25 cellular contexts compared by ENCODE assay signal in the genomic region with DNA sequence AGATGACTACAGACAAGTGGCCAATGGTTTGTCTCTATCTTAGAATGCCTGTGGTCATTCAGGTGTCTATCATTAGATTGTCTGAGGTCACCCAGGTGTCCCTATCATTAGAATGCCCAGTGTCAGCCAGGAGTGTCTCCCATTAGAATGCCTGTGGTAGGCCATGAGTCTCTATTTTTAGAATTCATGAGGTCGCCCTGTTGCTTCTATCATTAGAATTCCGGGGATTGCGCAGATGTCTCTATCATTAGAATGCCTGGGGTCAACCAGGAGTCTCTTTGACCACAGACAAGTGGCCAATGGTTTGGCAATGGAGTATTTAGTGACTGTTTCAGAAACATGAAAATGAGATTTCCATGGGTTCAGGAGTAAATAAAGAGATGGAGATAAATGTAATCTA. TPM values are rescaled to one million over a fixed set of nuclear protein-coding genes. Genes with fewer than 3 reads are reported as not detected.
DNase-seq lines count a peak whose midpoint lies in the region; ATAC-seq and TF ChIP-seq lines count a peak whose summit lies in the region.
"Had no signal": no experiment of that assay in that cellular context is flagged by ENCODE, and none has a peak within 500 bp of the region (broad histone marks: within the 10 kb centered on the region; RNA-seq: fewer than 3 reads in every experiment).

No MANE protein-coding gene starts in this region.

- H3K27ac Mint-ChIP-seq in GM23338: no peak overlapping the region
- H3K27ac Mint-ChIP-seq: activated CD4-positive, alpha-beta T cell treated with anti-CD3 and anti-CD28 coated beads for 36 hours; stimulated activated effector memory CD8-positive, alpha-beta T cell treated with anti-CD3 and anti-CD28 coated beads, Interleukin-12 subunit alpha, Interleukin-12 subunit beta, amount 100 ng/mL, for 72 hours had no signal

- H4K20me1 ChIP-seq in GM23338 (replicated peaks; ENCODE audit: insufficient read depth): no peaks in the 10 kb centered on the region

- H3K9me2 ChIP-seq in GM23338 (ENCODE audit: insufficient read depth): no peaks in the 10 kb centered on the region

- no peaks in the 10 kb centered on the region for H3F3A ChIP-seq in GM23338 (replicated peaks; ENCODE audit: low read depth)

- H3K36me3 ChIP-seq in ascending aorta (no peaks in the 10 kb centered on the region), GM23338 (ENCODE audit: insufficient read depth) (no peaks in the 10 kb centered on the region)

- H3K27ac ChIP-seq in ascending aorta (no peak overlapping the region), GM23338 (ENCODE audit: low read depth) (no peak overlapping the region)
- H3K27ac ChIP-seq: C4-2B, SK-N-MC had no signal

- no peaks in the 10 kb centered on the region for H3K9me3 ChIP-seq in ascending aorta

- H3K4me3 ChIP-seq in fibroblast of mammary gland (ENCODE audit: control insufficient read depth, low read depth, low read length) (no peak overlapping the region), ascending aorta (no peak overlapping the region), GM23338 (no peak overlapping the region)
- H3K4me3 ChIP-seq: SK-N-MC had no signal

- no peaks in the 10 kb centered on the region for H3K79me2 ChIP-seq in GM23338 (replicated peaks; ENCODE audit: insufficient read depth)

- no peaks in the 10 kb centered on the region for H3K9me3 Mint-ChIP-seq in GM23338
- H3K9me3 Mint-ChIP-seq: stimulated activated effector memory CD8-positive, alpha-beta T cell treated with anti-CD3 and anti-CD28 coated beads, Interleukin-12 subunit alpha, Interleukin-12 subunit beta, amount 100 ng/mL, for 72 hours had no signal

- no peak overlapping the region for H2AFZ ChIP-seq in GM23338

- no peaks in the 10 kb centered on the region for H3K4me1 Mint-ChIP-seq in GM23338
- H3K4me1 Mint-ChIP-seq: activated CD4-positive, alpha-beta T cell treated with anti-CD3 and anti-CD28 coated beads for 36 hours; naive B cell; stimulated activated effector memory CD8-positive, alpha-beta T cell treated with anti-CD3 and anti-CD28 coated beads, Interleukin-12 subunit alpha, Interleukin-12 subunit beta, amount 100 ng/mL, for 72 hours had no signal

- intact Hi-C loops in ascending aorta (cut with DNase I): no loop called here

- no peak for TF ChIP-seq CTCF in fibroblast of mammary gland (conservative IDR thresholded peaks at IDR 0.05; ENCODE audit: control insufficient read depth, insufficient read depth, low read depth, low read length)
- no peak for TF ChIP-seq CTCF in ascending aorta (IDR thresholded peaks at IDR 0.05)
- TF ChIP-seq CTCF in GM23338 (conservative IDR thresholded peaks at IDR 0.05; ENCODE audit: low read depth in 2 of 2): no peak

- H3K27me3 ChIP-seq in ascending aorta (no peaks in the 10 kb centered on the region), GM23338 (ENCODE audit: insufficient read depth) (no peaks in the 10 kb centered on the region)

- H3K4me2 ChIP-seq in GM23338: no peak overlapping the region

- no peaks in the 10 kb centered on the region for H3K27me3 Mint-ChIP-seq in GM23338 (ENCODE audit: insufficient read depth, low read depth, poor library complexity)

- no peak for ATAC-seq in GM23338
- ATAC-seq: activated CD4-positive, alpha-beta T cell treated with anti-CD3 and anti-CD28 coated beads for 36 hours; esophagus mucosa; stimulated activated effector memory CD8-positive, alpha-beta T cell treated with anti-CD3 and anti-CD28 coated beads, Interleukin-12 subunit alpha, Interleukin-12 subunit beta, amount 100 ng/mL, for 72 hours had no signal

- no peaks in the 10 kb centered on the region for H3K36me3 Mint-ChIP-seq in GM23338 (ENCODE audit: low read depth)
- H3K36me3 Mint-ChIP-seq: stimulated activated effector memory CD8-positive, alpha-beta T cell treated with anti-CD3 and anti-CD28 coated beads, Interleukin-12 subunit alpha, Interleukin-12 subunit beta, amount 100 ng/mL, for 72 hours had no signal

- DNase-seq in EH (ENCODE audit: low read depth) (peak; percentile 93), NCI-H226 (peak; percentile 40), fibroblast of mammary gland (ENCODE audit: low read depth) (peak; percentile 31), myocyte (ENCODE audit: low read depth) (peak; percentile 96), DMS153 treated with DMSO at 0.1 percent for 48 hours (lab: John Stamatoyannopoulos, UW; ENCODE audit: unreplicated experiment) (no peak), ascending aorta (ENCODE audit: low spot score in 2 of 2) (no peak), GM23338 (ENCODE audit: low spot score) (no peak), SIG-M5 treated with dmso at 0.1 percent for 504 hours (lab: John Stamatoyannopoulos, UW; ENCODE audit: unreplicated experiment) (no peak)
- DNase-seq: activated CD4-positive, alpha-beta T cell treated with anti-CD3 and anti-CD28 coated beads for 36 hours; Calu3; cortex of kidney; KBM-7; mesendoderm; naive B cell; NCI-H1694 treated with DMSO at 0.1 percent for 48 hours; NCI-H526 treated with DMSO at 0.1 percent for 48 hours; occipital lobe had no signal

- no peaks in the 10 kb centered on the region for H3K4me1 ChIP-seq in ascending aorta
- no peaks in the 10 kb centered on the region for H3K4me1 ChIP-seq in GM23338 (ENCODE audit: insufficient read depth)

- H3K4me3 Mint-ChIP-seq in GM23338: no peak overlapping the region
- H3K4me3 Mint-ChIP-seq: activated CD4-positive, alpha-beta T cell treated with anti-CD3 and anti-CD28 coated beads for 36 hours; naive B cell; stimulated activated effector memory CD8-positive, alpha-beta T cell treated with anti-CD3 and anti-CD28 coated beads, Interleukin-12 subunit alpha, Interleukin-12 subunit beta, amount 100 ng/mL, for 72 hours had no signal

TF ChIP-seq in GM23338, 12 proteins besides CTCF, POLR2A, EP300 and RAD21:
- no peak for TF ChIP-seq ZNF331 (CRISPR knock-in tag; IDR thresholded peaks at IDR 0.05; ENCODE audit: low read depth)
- TF ChIP-seq NANOG (IDR thresholded peaks at IDR 0.05; ENCODE audit: borderline replicate concordance): no peak
- TF ChIP-seq, protein P1, sequence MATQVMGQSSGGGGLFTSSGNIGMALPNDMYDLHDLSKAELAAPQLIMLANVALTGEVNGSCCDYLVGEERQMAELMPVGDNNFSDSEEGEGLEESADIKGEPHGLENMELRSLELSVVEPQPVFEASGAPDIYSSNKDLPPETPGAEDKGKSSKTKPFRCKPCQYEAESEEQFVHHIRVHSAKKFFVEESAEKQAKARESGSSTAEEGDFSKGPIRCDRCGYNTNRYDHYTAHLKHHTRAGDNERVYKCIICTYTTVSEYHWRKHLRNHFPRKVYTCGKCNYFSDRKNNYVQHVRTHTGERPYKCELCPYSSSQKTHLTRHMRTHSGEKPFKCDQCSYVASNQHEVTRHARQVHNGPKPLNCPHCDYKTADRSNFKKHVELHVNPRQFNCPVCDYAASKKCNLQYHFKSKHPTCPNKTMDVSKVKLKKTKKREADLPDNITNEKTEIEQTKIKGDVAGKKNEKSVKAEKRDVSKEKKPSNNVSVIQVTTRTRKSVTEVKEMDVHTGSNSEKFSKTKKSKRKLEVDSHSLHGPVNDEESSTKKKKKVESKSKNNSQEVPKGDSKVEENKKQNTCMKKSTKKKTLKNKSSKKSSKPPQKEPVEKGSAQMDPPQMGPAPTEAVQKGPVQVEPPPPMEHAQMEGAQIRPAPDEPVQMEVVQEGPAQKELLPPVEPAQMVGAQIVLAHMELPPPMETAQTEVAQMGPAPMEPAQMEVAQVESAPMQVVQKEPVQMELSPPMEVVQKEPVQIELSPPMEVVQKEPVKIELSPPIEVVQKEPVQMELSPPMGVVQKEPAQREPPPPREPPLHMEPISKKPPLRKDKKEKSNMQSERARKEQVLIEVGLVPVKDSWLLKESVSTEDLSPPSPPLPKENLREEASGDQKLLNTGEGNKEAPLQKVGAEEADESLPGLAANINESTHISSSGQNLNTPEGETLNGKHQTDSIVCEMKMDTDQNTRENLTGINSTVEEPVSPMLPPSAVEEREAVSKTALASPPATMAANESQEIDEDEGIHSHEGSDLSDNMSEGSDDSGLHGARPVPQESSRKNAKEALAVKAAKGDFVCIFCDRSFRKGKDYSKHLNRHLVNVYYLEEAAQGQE (IDR thresholded peaks at IDR 0.05; ENCODE audit: unreplicated experiment): no peak
- TF ChIP-seq POLR2AphosphoS5 (IDR thresholded peaks at IDR 0.05; ENCODE audit: low read depth): no peak
- no peak for TF ChIP-seq STAT1 (IDR thresholded peaks at IDR 0.05; ENCODE audit: unreplicated experiment)
- no peak for TF ChIP-seq EZH2 (IDR thresholded peaks at IDR 0.05; ENCODE audit: low read depth, unreplicated experiment)

RNA-seq across cellular contexts. Expression of a gene that starts 7.6 kb away (rescaled TPM):
- total RNA-seq in myocyte (not detected in 2 replicates), ascending aorta (not detected)
- polyA plus RNA-seq in myocyte (2012): not detected
- total RNA-seq in GM23338 (2014; rRNA removed; shearing (Covaris generic)): not detected in 2 replicates
- not detected in 2 replicates for polyA plus RNA-seq in GM23338 (2016; fragmentation: Nextera tagmentation; extraction: Ambion mirVana)
- total RNA-seq: activated CD4-positive, alpha-beta T cell treated with anti-CD3 and anti-CD28 coated beads for 36 hours; bronchial epithelial cell; Calu3; esophagus mucosa; glomerular endothelial cell; occipital lobe; T-helper 2 cell treated with Interferon-gamma antibody and Interleukin-4, amounts not matched to agents 100 ng/mL and 5 ng/mL, for 36 hours; ureter had no signal

RNA-seq across cellular contexts. Expression of a gene that starts 24.6 kb away (rescaled TPM):
- total RNA-seq in myocyte (not detected in 2 replicates), ascending aorta (not detected)
- not detected for polyA plus RNA-seq in myocyte (2012)
- not detected in 2 replicates for total RNA-seq in GM23338 (2014; rRNA removed; shearing (Covaris generic))
- 3.2 and 3.9 TPM in 2 replicates for polyA plus RNA-seq in GM23338 (2016; fragmentation: Nextera tagmentation; extraction: Ambion mirVana)
- total RNA-seq: activated CD4-positive, alpha-beta T cell treated with anti-CD3 and anti-CD28 coated beads for 36 hours; bronchial epithelial cell; Calu3; esophagus mucosa; glomerular endothelial cell; T-helper 2 cell treated with Interferon-gamma antibody and Interleukin-4, amounts not matched to agents 100 ng/mL and 5 ng/mL, for 36 hours had no signal

RNA-seq across cellular contexts. Expression of a gene that starts 50.5 kb away (rescaled TPM):
- total RNA-seq in myocyte (86.6 and 95.7 TPM in 2 replicates), ascending aorta (97.9 TPM)
- 22.3 TPM for polyA plus RNA-seq in myocyte (2012)
- total RNA-seq in GM23338 (2014; rRNA removed; shearing (Covaris generic)): 5.4 and 5.9 TPM in 2 replicates
- 2.5 and 2.6 TPM in 2 replicates for polyA plus RNA-seq in GM23338 (2016; fragmentation: Nextera tagmentation; extraction: Ambion mirVana)

Comparison
In these comparisons a context has a peak if more than half of its experiments do, and no peak if none do; other contexts are left out.
1. DNase-seq: peak in EH (single experiment), NCI-H226 (single experiment), fibroblast of mammary gland (single experiment) and myocyte (single experiment); none in DMS153 treated with DMSO at 0.1 percent for 48 hours (single experiment), ascending aorta (0 of 2), GM23338 (single experiment) and SIG-M5 treated with dmso at 0.1 percent for 504 hours (single experiment).
2. RNA of a gene that starts 50.5 kb away (total RNA-seq): 97.9 TPM in ascending aorta (single experiment) and 86.6 to 95.7 TPM in myocyte; 5.4 to 5.9 TPM in GM23338; every median in the first group is over 10 times any median in the second.